9 cellular contexts compared by ENCODE assay signal in the genomic region with DNA sequence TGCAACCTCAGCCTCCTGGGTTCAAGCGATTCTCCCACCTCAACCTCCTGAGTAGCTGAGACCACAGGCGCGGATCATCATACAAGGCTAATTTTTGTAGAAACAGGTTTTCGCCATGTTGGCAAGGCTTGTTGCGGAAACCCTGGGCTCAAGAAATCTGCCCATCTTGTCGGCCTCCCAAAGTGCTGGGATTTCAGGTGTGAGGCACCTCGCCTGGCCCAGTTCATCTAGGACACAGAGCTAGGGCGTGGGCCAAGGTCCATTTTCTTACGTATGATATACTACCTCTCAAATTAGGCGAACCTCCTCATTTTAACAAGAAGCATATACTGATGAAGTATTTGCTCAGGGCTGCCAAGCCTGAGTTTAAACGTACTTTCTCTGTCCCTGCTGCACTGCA.
A peak's percentile ranks its signal among the peaks of the same experiment; 100 is the strongest.
DNase-seq lines count a peak whose midpoint lies in the region; TF ChIP-seq lines count a peak whose summit lies in the region.
"Had no signal": no experiment of that assay in that cellular context is flagged by ENCODE, and none has a peak within 500 bp of the region (broad histone marks: within the 10 kb centered on the region; RNA-seq: fewer than 3 reads in every experiment).

No MANE protein-coding gene starts in this region.

- peaks cover 2% of the 10 kb centered on the region for H3K4me1 ChIP-seq in NT2/D1 (ENCODE audit: insufficient read depth, insufficient read length)
- H3K4me1 ChIP-seq in duodenal mucosa (ENCODE audit: control insufficient read depth in 1 of 2, insufficient read depth in 2 of 2, low read length in 2 of 2) = peaks cover 12 to 20% of the 10 kb centered on the region in 2 donors
- H3K4me1 ChIP-seq in neuron (ENCODE audit: insufficient read depth, low read length) = peaks cover 14% of the 10 kb centered on the region

- no peak overlapping the region for H2AFZ ChIP-seq in neuron (ENCODE audit: low read depth, low read length)

- no peaks in the 10 kb centered on the region for H3K27me3 ChIP-seq in NT2/D1 (ENCODE audit: insufficient read depth, insufficient read length)
- no peaks in the 10 kb centered on the region for H3K27me3 ChIP-seq in duodenal mucosa (ENCODE audit: control insufficient read depth in 1 of 2, insufficient read depth in 2 of 2, low read length in 2 of 2)
- no peaks in the 10 kb centered on the region for H3K27me3 ChIP-seq in neuron (ENCODE audit: insufficient read depth, low read length)

- no peak for TF ChIP-seq CTCF in GM12864 (IDR thresholded peaks at IDR 0.05; ENCODE audit: low read depth, low read length, missing control alignments)

- no peak overlapping the region for H3K27ac ChIP-seq in duodenal mucosa (ENCODE audit: low read depth, low read length)

- DNase-seq in GM12864 (ENCODE audit: low read depth) (no peak), NT2/D1 (ENCODE audit: low read depth, low spot score) (no peak), medulla oblongata (ENCODE audit: extremely low spot score) (no peak), NOMO-1 treated with DMSO at 0.1 percent for 48 hours (lab: John Stamatoyannopoulos, UW; ENCODE audit: unreplicated experiment) (no peak), SHP77 treated with DMSO at 0.1 percent for 48 hours (lab: John Stamatoyannopoulos, UW) (no peak), NCI-H226 (no peak)
- DNase-seq: amniotic stem cell had no signal

- peak overlapping the region; percentile 82 for H3K9ac ChIP-seq in NT2/D1 (ENCODE audit: insufficient read length, low read depth)
- H3K9ac ChIP-seq in duodenal mucosa (ENCODE audit: low read depth in 1 of 2, low read length in 2 of 2) = peak overlapping the region; percentile 4 to 32

- H3K4me3 ChIP-seq in GM12864 (ENCODE audit: low read depth, low read length) = peak overlapping the region; percentile 70
- H3K4me3 ChIP-seq in NT2/D1 (ENCODE audit: insufficient read length, low read depth) = peak overlapping the region; percentile 93
- peak overlapping the region; percentile 96 to 100 for H3K4me3 ChIP-seq in duodenal mucosa (ENCODE audit: low read depth in 1 of 2, low read length in 2 of 2)
- peak overlapping the region; percentile 11 for H3K4me3 ChIP-seq in neuron (ENCODE audit: low read length)

- H3K9me3 ChIP-seq in NT2/D1 (ENCODE audit: insufficient read depth, low read length) (no peaks in the 10 kb centered on the region), duodenal mucosa (ENCODE audit: control insufficient read depth in 1 of 2, low read length in 2 of 2) (no peaks in the 10 kb centered on the region), neuron (ENCODE audit: low read length) (no peaks in the 10 kb centered on the region)

- peaks cover 50% of the 10 kb centered on the region for H3K36me3 ChIP-seq in NT2/D1 (ENCODE audit: insufficient read depth, insufficient read length, low read length)
- peaks cover 10 to 28% of the 10 kb centered on the region in 2 donors for H3K36me3 ChIP-seq in duodenal mucosa (ENCODE audit: control insufficient read depth in 1 of 2, insufficient read depth in 2 of 2, low read length in 2 of 2)
- peaks cover 31% of the 10 kb centered on the region for H3K36me3 ChIP-seq in neuron (ENCODE audit: insufficient read depth, low read length)

Comparison
In these comparisons a context has a peak if more than half of its experiments do, and no peak if none do; other contexts are left out.
1. H3K4me3 ChIP-seq: peak in every context shown above with its lines; median percentile 98 in duodenal mucosa; 93 in NT2/D1; 70 in GM12864; 11 in neuron.